8 cellular contexts compared by ENCODE assay signal in the genomic region with DNA sequence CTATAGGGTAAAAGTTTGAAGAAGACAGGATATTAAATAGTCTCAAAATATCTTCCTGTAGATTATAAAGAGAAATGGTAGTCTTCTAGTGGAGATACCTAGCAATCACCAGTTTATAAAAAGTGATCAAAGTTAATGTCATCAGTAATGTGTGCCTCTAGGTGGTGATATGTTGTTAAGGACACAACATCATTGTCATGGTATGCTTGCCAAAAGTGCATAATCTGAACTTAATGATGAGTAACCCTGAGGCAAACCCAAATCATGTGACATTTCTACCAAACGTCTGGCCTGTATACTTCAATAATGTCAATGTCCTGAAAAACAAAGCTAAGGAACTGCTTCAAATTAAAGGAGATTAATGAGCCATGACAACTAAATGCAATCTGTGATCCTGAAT.
DNase-seq lines count a peak whose midpoint lies in the region; ATAC-seq and TF ChIP-seq lines count a peak whose summit lies in the region.

No MANE protein-coding gene starts in this region.

- H3K4me3 ChIP-seq in OCI-LY1 (ENCODE audit: low read depth, low read length, poor library complexity, severe bottlenecking) = no peak overlapping the region

- no peaks in the 10 kb centered on the region for H3K27me3 ChIP-seq in OCI-LY1 (ENCODE audit: insufficient read depth, low read length)

- peak; percentile 55 for DNase-seq in ACHN
- DNase-seq in GM13977 (ENCODE audit: low spot score) = no peak
- peak; percentile 62 for DNase-seq in fibroblast of peridontal ligament (ENCODE audit: extremely low read depth)
- DNase-seq in cortex of kidney (lab: John Stamatoyannopoulos, UW) = no peak

- H3K4me1 ChIP-seq in OCI-LY1 (ENCODE audit: insufficient read depth, low read length, severe bottlenecking) = no peaks in the 10 kb centered on the region

- in situ Hi-C loops in ACHN (cut with HindIII; ENCODE audit: low pct_ligation_motif_present, low pct_unique_long_range_greater_than_20kb, low sequenced_read_pairs) = no loop called here
- in situ Hi-C loops in GM13977 (cut with MboI; ENCODE audit: low pct_unique_long_range_greater_than_20kb, low sequenced_read_pairs, unreplicated experiment) = no loop called here

- no peaks in the 10 kb centered on the region for H4K20me1 ChIP-seq in OCI-LY1 (ENCODE audit: insufficient read depth, low read length)

- H3K9me3 ChIP-seq in OCI-LY1 (ENCODE audit: low read length) = no peaks in the 10 kb centered on the region

- no peaks in the 10 kb centered on the region for H3K9me2 ChIP-seq in OCI-LY1 (ENCODE audit: low read depth, low read length)

- H3F3A ChIP-seq in OCI-LY1 (ENCODE audit: insufficient read depth, low read length) = no peaks in the 10 kb centered on the region

- H3K36me3 ChIP-seq in OCI-LY1 (ENCODE audit: insufficient read depth, low read length) = no peaks in the 10 kb centered on the region

- TF ChIP-seq CTCF in GM13977 (IDR thresholded peaks at IDR 0.05; ENCODE audit: extremely low read depth, insufficient read depth, missing control alignments) (peak; percentile 11), OCI-LY1 (IDR thresholded peaks at IDR 0.05; ENCODE audit: low read length) (peak; percentile 11; the same call in 1 of the 2 replicates)

- H2AFZ ChIP-seq in OCI-LY1 (ENCODE audit: low read length) = no peak overlapping the region

- H3K79me2 ChIP-seq in OCI-LY1 (ENCODE audit: insufficient read depth, low read length) = no peaks in the 10 kb centered on the region

- ATAC-seq in HG02642 (IDR thresholded peaks at IDR 0.05; ENCODE audit: poor library complexity, unreplicated experiment) (no peak), GM18498 (IDR thresholded peaks at IDR 0.05; ENCODE audit: unreplicated experiment) (no peak), HG02798 (IDR thresholded peaks at IDR 0.05; ENCODE audit: poor library complexity, unreplicated experiment) (no peak)

- H3K9ac ChIP-seq in OCI-LY1 (ENCODE audit: low read length) = no peak overlapping the region

- H3K27ac ChIP-seq in OCI-LY1 (ENCODE audit: low read depth, low read length, poor library complexity, severe bottlenecking) = no peak overlapping the region

- H3K4me2 ChIP-seq in OCI-LY1 (ENCODE audit: low read length) = no peak overlapping the region

Comparison
In these comparisons a context has a peak if more than half of its experiments do, and no peak if none do; other contexts are left out.
1. DNase-seq: peak in ACHN (single experiment) and fibroblast of peridontal ligament (single experiment); none in GM13977 (single experiment) and cortex of kidney (single experiment).